17 cellular contexts compared by ENCODE assay signal in the genomic region with DNA sequence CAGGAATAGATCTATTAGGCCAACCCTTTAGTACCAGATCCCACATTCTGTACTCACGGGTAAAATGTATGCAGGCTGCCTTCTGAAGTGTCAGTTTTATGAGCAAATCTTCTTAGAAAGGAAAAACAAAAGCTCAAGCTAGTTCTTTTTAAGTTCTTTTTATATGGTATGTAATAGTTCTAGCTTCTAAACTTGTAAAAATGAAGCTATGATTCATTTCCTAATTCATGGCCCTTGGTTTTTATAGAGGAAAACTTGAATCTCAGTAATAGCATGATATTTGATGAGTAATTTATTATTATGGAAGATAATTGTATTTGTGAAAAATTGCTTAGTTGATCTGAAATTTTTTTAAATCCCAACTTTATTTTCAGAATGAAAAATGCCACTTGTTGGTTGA. TPM values are rescaled to one million over a fixed set of nuclear protein-coding genes. Genes with fewer than 3 reads are reported as not detected.
DNase-seq lines count a peak whose midpoint lies in the region; ATAC-seq lines count a peak whose summit lies in the region.
"Had no signal": no experiment of that assay in that cellular context is flagged by ENCODE, and none has a peak within 500 bp of the region (broad histone marks: within the 10 kb centered on the region; RNA-seq: fewer than 3 reads in every experiment).

No MANE protein-coding gene starts in this region.

- ATAC-seq in T-helper 17 cell, result no peak
- ATAC-seq: CD8-positive, alpha-beta T cell; HepG2 had no signal

- H3K4me1 Mint-ChIP-seq in activated naive CD4-positive, alpha-beta T cell treated with anti-CD3 and anti-CD28 coated beads, Interleukin-2, amount 50 U/mL, for 24 hours, result peaks cover 5% of the 10 kb centered on the region
- H3K4me1 Mint-ChIP-seq in T-helper 17 cell, result peaks cover 10% of the 10 kb centered on the region
- H3K4me1 Mint-ChIP-seq: CD14-positive monocyte had no signal

- no peaks in the 10 kb centered on the region for H3K27me3 Mint-ChIP-seq in activated naive CD4-positive, alpha-beta T cell treated with anti-CD3 and anti-CD28 coated beads, Interleukin-2, amount 50 U/mL, for 24 hours
- H3K27me3 Mint-ChIP-seq in T-helper 17 cell, result no peaks in the 10 kb centered on the region

- no peak overlapping the region for H3K4me3 Mint-ChIP-seq in activated naive CD4-positive, alpha-beta T cell treated with anti-CD3 and anti-CD28 coated beads, Interleukin-2, amount 50 U/mL, for 24 hours
- H3K4me3 Mint-ChIP-seq in T-helper 17 cell, result no peak overlapping the region
- H3K4me3 Mint-ChIP-seq: CD14-positive monocyte; CD8-positive, alpha-beta T cell; HFFc6 had no signal

- no peak for DNase-seq in activated naive CD4-positive, alpha-beta T cell treated with anti-CD3 and anti-CD28 coated beads, Interleukin-2, amount 50 U/mL, for 16 hours
- DNase-seq in T-helper 17 cell (no peak), glomerular endothelial cell (ENCODE audit: extremely low read depth, low read depth, low spot score) (peak; percentile 20), A172 (ENCODE audit: low spot score) (no peak), NCI-H2081 treated with DMSO at 0.1 percent for 48 hours (lab: John Stamatoyannopoulos, UW) (no peak), G401 (ENCODE audit: low spot score) (no peak)
- DNase-seq: BE2C; CD8-positive, alpha-beta T cell; COR-L47; DMS153; DMS79 treated with DMSO at 0.1 percent for 48 hours; GF-D8; HFFc6 had no signal

- H3K9me3 ChIP-seq in T-helper 17 cell (ENCODE audit: control insufficient read depth, low read length, poor library complexity, severe bottlenecking), result no peaks in the 10 kb centered on the region
- H3K9me3 ChIP-seq: BE2C, HAP-1 had no signal

- no peaks in the 10 kb centered on the region for H3K9me3 Mint-ChIP-seq in activated naive CD4-positive, alpha-beta T cell treated with anti-CD3 and anti-CD28 coated beads, Interleukin-2, amount 50 U/mL, for 24 hours
- H3K9me3 Mint-ChIP-seq: CD14-positive monocyte; CD8-positive, alpha-beta T cell; HFFc6 had no signal

- peak overlapping the region; percentile 5 for H3K27ac Mint-ChIP-seq in activated naive CD4-positive, alpha-beta T cell treated with anti-CD3 and anti-CD28 coated beads, Interleukin-2, amount 50 U/mL, for 24 hours
- H3K27ac Mint-ChIP-seq in T-helper 17 cell, result peak overlapping the region; percentile 56

- in situ Hi-C loops in G401 (cut with HindIII; ENCODE audit: low sequenced_read_pairs), result loop anchor here (10.0 kb wide), 1 partner anchor 106 kb away; the partner anchor contains the start of gene STN1

- peaks cover 35% of the 10 kb centered on the region for H3K36me3 Mint-ChIP-seq in activated naive CD4-positive, alpha-beta T cell treated with anti-CD3 and anti-CD28 coated beads, Interleukin-2, amount 50 U/mL, for 24 hours
- H3K36me3 Mint-ChIP-seq in T-helper 17 cell (ENCODE audit: low read depth), result peaks cover 23% of the 10 kb centered on the region

RNA-seq across cellular contexts. Expression of gene SLK, which starts 54.3 kb away (rescaled TPM):
- total RNA-seq in T-helper 17 cell (10 to 100 TPM; 24.1 to 25.4 TPM), glomerular endothelial cell (34.9 and 41.4 TPM in 2 replicates)
- 47.9 and 61.5 TPM in 2 replicates for total RNA-seq in A172 (2014; rRNA removed; shearing (Covaris generic))
- total RNA-seq in G401 (2014; rRNA removed; shearing (Covaris generic)), result 33.2 and 38.0 TPM in 2 replicates
